In the genomic region with DNA sequence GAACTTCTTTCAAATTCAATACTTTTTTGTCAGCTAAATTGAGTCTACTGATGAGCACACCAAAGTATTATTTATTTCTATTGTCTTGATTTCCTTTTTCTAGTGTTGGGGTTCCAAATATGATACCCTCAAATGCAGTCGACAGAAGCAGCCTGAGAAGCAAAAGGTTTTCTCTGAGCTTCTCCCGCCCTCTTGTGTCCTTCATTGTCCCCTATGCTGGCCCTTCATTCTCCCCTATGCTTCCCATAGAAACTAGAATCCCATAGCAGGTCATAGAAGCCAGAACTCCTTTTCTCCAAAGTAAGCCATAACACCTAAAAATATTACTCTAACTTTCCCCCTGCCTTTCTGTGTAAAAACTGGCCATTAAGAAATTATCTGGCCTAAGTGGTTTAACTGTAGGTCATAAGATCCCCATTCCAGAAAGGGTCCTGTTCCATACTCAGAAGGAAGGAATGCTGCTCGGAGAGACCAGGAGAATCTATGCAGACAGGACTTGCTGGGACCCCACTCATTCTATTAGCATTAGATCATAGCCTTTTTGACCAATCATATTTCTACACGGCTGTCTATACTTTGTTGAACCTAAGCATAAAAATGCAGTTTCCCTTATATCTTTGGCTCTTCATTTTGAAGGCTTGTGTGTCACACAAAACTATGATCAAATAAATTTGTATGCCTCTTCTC, we compare ENCODE assay signal across 1 cellular context.
TF ChIP-seq lines count a peak whose summit lies in the region.

No MANE protein-coding gene starts in this region.

TF ChIP-seq in H1, 55 proteins besides CTCF, POLR2A, EP300 and RAD21:
- TF ChIP-seq JUN (IDR thresholded peaks at IDR 0.05; ENCODE audit: low read depth, low read length) (no peak), HDAC6 (IDR thresholded peaks at IDR 0.05; ENCODE audit: low read depth, low read length) (no peak), CTBP2 (IDR thresholded peaks at IDR 0.05; ENCODE audit: borderline replicate concordance, insufficient read depth, insufficient read length, low read length) (no peak), SIX5 (IDR thresholded peaks at IDR 0.05; ENCODE audit: low read depth, low read length) (no peak), TAF1 (IDR thresholded peaks at IDR 0.05; ENCODE audit: low read depth, low read length) (no peak), BRCA1 (IDR thresholded peaks at IDR 0.05; ENCODE audit: low read depth, low read length) (no peak), ZNF274 (IDR thresholded peaks at IDR 0.05; ENCODE audit: borderline replicate concordance, extremely low read depth, low read length) (no peak), MAX (IDR thresholded peaks at IDR 0.05) (no peak), ASH2L (IDR thresholded peaks at IDR 0.05; ENCODE audit: low read length) (no peak), TEAD4 (IDR thresholded peaks at IDR 0.05; ENCODE audit: low read depth, low read length) (no peak), POU5F1 (IDR thresholded peaks at IDR 0.05; ENCODE audit: low read depth, low read length) (no peak)
- TF ChIP-seq, protein P1, sequence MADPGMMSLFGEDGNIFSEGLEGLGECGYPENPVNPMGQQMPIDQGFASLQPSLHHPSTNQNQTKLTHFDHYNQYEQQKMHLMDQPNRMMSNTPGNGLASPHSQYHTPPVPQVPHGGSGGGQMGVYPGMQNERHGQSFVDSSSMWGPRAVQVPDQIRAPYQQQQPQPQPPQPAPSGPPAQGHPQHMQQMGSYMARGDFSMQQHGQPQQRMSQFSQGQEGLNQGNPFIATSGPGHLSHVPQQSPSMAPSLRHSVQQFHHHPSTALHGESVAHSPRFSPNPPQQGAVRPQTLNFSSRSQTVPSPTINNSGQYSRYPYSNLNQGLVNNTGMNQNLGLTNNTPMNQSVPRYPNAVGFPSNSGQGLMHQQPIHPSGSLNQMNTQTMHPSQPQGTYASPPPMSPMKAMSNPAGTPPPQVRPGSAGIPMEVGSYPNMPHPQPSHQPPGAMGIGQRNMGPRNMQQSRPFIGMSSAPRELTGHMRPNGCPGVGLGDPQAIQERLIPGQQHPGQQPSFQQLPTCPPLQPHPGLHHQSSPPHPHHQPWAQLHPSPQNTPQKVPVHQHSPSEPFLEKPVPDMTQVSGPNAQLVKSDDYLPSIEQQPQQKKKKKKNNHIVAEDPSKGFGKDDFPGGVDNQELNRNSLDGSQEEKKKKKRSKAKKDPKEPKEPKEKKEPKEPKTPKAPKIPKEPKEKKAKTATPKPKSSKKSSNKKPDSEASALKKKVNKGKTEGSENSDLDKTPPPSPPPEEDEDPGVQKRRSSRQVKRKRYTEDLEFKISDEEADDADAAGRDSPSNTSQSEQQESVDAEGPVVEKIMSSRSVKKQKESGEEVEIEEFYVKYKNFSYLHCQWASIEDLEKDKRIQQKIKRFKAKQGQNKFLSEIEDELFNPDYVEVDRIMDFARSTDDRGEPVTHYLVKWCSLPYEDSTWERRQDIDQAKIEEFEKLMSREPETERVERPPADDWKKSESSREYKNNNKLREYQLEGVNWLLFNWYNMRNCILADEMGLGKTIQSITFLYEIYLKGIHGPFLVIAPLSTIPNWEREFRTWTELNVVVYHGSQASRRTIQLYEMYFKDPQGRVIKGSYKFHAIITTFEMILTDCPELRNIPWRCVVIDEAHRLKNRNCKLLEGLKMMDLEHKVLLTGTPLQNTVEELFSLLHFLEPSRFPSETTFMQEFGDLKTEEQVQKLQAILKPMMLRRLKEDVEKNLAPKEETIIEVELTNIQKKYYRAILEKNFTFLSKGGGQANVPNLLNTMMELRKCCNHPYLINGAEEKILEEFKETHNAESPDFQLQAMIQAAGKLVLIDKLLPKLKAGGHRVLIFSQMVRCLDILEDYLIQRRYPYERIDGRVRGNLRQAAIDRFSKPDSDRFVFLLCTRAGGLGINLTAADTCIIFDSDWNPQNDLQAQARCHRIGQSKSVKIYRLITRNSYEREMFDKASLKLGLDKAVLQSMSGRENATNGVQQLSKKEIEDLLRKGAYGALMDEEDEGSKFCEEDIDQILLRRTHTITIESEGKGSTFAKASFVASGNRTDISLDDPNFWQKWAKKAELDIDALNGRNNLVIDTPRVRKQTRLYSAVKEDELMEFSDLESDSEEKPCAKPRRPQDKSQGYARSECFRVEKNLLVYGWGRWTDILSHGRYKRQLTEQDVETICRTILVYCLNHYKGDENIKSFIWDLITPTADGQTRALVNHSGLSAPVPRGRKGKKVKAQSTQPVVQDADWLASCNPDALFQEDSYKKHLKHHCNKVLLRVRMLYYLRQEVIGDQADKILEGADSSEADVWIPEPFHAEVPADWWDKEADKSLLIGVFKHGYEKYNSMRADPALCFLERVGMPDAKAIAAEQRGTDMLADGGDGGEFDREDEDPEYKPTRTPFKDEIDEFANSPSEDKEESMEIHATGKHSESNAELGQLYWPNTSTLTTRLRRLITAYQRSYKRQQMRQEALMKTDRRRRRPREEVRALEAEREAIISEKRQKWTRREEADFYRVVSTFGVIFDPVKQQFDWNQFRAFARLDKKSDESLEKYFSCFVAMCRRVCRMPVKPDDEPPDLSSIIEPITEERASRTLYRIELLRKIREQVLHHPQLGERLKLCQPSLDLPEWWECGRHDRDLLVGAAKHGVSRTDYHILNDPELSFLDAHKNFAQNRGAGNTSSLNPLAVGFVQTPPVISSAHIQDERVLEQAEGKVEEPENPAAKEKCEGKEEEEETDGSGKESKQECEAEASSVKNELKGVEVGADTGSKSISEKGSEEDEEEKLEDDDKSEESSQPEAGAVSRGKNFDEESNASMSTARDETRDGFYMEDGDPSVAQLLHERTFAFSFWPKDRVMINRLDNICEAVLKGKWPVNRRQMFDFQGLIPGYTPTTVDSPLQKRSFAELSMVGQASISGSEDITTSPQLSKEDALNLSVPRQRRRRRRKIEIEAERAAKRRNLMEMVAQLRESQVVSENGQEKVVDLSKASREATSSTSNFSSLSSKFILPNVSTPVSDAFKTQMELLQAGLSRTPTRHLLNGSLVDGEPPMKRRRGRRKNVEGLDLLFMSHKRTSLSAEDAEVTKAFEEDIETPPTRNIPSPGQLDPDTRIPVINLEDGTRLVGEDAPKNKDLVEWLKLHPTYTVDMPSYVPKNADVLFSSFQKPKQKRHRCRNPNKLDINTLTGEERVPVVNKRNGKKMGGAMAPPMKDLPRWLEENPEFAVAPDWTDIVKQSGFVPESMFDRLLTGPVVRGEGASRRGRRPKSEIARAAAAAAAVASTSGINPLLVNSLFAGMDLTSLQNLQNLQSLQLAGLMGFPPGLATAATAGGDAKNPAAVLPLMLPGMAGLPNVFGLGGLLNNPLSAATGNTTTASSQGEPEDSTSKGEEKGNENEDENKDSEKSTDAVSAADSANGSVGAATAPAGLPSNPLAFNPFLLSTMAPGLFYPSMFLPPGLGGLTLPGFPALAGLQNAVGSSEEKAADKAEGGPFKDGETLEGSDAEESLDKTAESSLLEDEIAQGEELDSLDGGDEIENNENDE (IDR thresholded peaks at IDR 0.05; ENCODE audit: insufficient replicate concordance, low read length): no peak
